8 cellular contexts compared by ENCODE assay signal in the genomic region with DNA sequence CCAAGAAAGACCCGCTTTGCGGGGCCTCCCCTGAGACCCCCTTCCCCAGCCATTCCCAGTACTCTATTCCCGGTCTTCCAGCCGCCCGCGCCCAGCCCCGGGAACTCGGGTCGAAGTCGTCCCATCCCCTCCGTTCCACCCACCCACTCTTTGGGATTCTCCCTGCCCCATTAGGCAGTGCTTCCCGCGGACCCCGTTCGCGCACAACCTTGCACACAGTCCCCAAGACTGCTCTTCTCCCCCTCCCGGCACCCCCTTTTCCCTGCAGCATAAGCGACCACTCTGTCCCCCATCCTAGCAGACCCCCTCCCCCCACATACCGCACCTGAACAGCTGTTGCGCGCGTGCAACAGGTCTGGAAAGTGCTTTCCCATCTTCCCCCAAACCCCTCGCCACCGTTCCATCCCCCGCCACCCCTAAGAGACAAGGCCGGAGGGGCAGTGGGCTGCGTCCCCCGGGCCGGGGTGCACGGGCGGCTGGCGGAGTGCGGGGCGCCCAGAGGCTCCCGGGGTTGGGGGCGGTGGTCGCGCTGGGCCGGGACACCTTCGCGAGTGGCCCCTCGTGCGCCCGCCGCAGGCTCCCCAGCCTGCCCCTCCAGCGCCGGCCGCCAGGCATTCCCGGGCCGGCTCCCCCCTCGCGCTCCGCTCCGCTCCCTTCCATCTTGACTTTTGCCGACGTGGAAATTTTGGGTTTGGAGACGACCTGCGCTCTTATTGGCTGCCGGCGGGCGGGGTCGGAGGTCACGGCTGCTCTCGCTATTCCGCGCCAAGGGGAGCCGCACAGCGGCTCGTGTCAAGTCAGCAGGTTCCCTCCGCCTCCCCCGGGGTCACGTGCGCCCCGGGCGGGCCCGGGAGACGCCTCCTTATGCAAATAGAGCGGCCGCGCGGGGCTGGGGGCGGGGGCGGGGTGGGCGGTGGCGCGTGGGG.
DNase-seq lines count a peak whose midpoint lies in the region; TF ChIP-seq lines count a peak whose summit lies in the region.

No MANE protein-coding gene starts in this region.

- intact Hi-C loops in testis (cut with DNase I; ENCODE audit: low total_unique reads) = no loop called here

- H3K4me1 ChIP-seq in GM23248 (ENCODE audit: insufficient read depth) = peaks cover 4% of the 10 kb centered on the region; the same call in 1 of the 2 replicates
- H3K4me1 ChIP-seq in testis = no peaks in the 10 kb centered on the region

- H3K36me3 ChIP-seq in GM23248 (ENCODE audit: low read depth) = no peaks in the 10 kb centered on the region
- no peaks in the 10 kb centered on the region for H3K36me3 ChIP-seq in testis (ENCODE audit: low read depth, missing control alignments)

- H2AFZ ChIP-seq in GM23248 = peak overlapping the region; percentile 84

- H3F3A ChIP-seq in GM23248 (ENCODE audit: insufficient read depth) = no peaks in the 10 kb centered on the region

- peak; percentile 72 for DNase-seq in EH (ENCODE audit: low read depth)
- DNase-seq in GM23248 = peak; percentile 89
- DNase-seq in Kasumi-1 (lab: John Stamatoyannopoulos, UW) = peak; percentile 77
- peak; percentile 89 to 96 for DNase-seq in SHP77 (lab: John Stamatoyannopoulos, UW)
- peak; percentile 71 for DNase-seq in activated gamma-delta T cell treated with anti-CD3 and anti-CD28 coated beads, Interleukin-2, amount 50 U/mL, for 16 hours (ENCODE audit: low read depth)
- DNase-seq in germinal center (ENCODE audit: low spot score) = peak; percentile 96
- peak; percentile 42 for DNase-seq in occipital lobe (lab: John Stamatoyannopoulos, UW)
- DNase-seq in testis = peak; percentile 97

- no peaks in the 10 kb centered on the region for H3K9me3 ChIP-seq in GM23248 (ENCODE audit: low read depth)
- no peaks in the 10 kb centered on the region for H3K9me3 ChIP-seq in testis

- peak overlapping the region; percentile 82 for H3K9ac ChIP-seq in GM23248

- TF ChIP-seq POLR2A in testis (IDR thresholded peaks at IDR 0.05) = no peak

- TF ChIP-seq CTCF in testis (IDR thresholded peaks at IDR 0.05) = no peak

- H3K27me3 ChIP-seq in GM23248 (replicated peaks; ENCODE audit: insufficient read depth) = 0 out of 2 replicates have a peak, but pooled peaks cover 3% of the 10 kb centered on the region
- H3K27me3 ChIP-seq in testis = no peaks in the 10 kb centered on the region

- no peaks in the 10 kb centered on the region for H3K79me2 ChIP-seq in GM23248 (ENCODE audit: insufficient read depth)

- no peak overlapping the region for H3K27ac ChIP-seq in GM23248
- H3K27ac ChIP-seq in testis = peak overlapping the region in 1 of 2 donors; percentile 71

- in situ Hi-C loops in GM23248 (cut with MboI) = no loop called here

- no peaks in the 10 kb centered on the region for H4K20me1 ChIP-seq in GM23248 (ENCODE audit: insufficient read depth)

- H3K9me2 ChIP-seq in GM23248 (ENCODE audit: insufficient read depth) = no peaks in the 10 kb centered on the region

- WGBS in GM23248 (ENCODE audit: low coverage in 1 of 2, low lambda C conversion rate in 2 of 2, missing lambda C conversion rate in 2 of 2), 2 experiments = 0 to 3% methylated on average over 47 to 78 of the region's 86 CpGs
- 1% methylated on average over 20 to 68 of the region's 86 CpGs for WGBS in testis, 2 donors

- peak overlapping the region; percentile 89 for H3K4me2 ChIP-seq in GM23248 (ENCODE audit: unreplicated experiment)

- peak overlapping the region; percentile 78 for H3K4me3 ChIP-seq in GM23248
- H3K4me3 ChIP-seq in testis = peak overlapping the region; percentile 74 to 80

Comparison
In these comparisons a context has a peak if more than half of its experiments do, and no peak if none do; other contexts are left out.
1. DNase-seq: peak in every context shown above with its lines; median percentile 97 in testis; 96 in germinal center; 92 in SHP77; 89 in GM23248; 77 in Kasumi-1; 72 in EH; 71 in activated gamma-delta T cell treated with anti-CD3 and anti-CD28 coated beads, Interleukin-2, amount 50 U/mL, for 16 hours; 42 in occipital lobe.